ENCODE assay signal across 13 cellular contexts in genomic region chr13:100197591-100198365, GRCh38.
"Had no signal": no experiment of that assay in that cellular context is flagged by ENCODE, and none has a peak within 500 bp of the region (broad histone marks: within the 10 kb centered on the region; RNA-seq: fewer than 3 reads in every experiment).

No MANE protein-coding gene starts in this region.

- H3K27me3 ChIP-seq: adrenal gland, tibial artery had no signal

- H3K9ac ChIP-seq: SK-N-SH had no signal

- H3K27ac ChIP-seq: adrenal gland, skin epidermis, tibial artery had no signal

- H3K36me3 ChIP-seq: adrenal gland, tibial artery had no signal

- H3K4me3 ChIP-seq: adrenal gland, skin epidermis, tibial artery had no signal

- H3K4me2 ChIP-seq: SK-N-SH had no signal

- H3K9me3 ChIP-seq: adrenal gland, tibial artery had no signal

- DNase-seq: activated CD4-positive, alpha-beta T cell treated with anti-CD3 and anti-CD28 coated beads, Interleukin-2, amount 50 U/mL, for 1 hour; activated CD4-positive, CD25-positive, alpha-beta regulatory T cell; activated naive CD4-positive, alpha-beta T cell treated with anti-CD3 and anti-CD28 coated beads, Interleukin-2, amount 10 ng/mL, durations not matched to agents 7 days and 5 days; activated T-cell treated with anti-CD3 and anti-CD28 coated beads for 4 hours; dermis blood vessel endothelial cell; erythroblast; hypothalamus; kidney glomerular epithelial cell; SK-N-SH; T-helper 1 cell; tibial artery had no signal

- H3K4me1 ChIP-seq: tibial artery had no signal
